In genomic region chr7:149245244-149245643, GRCh38 we compare ENCODE assay signal across 10 cellular contexts. TPM values are rescaled to one million over a fixed set of nuclear protein-coding genes. Genes with fewer than 3 reads are reported as not detected.
DNase-seq lines count a peak whose midpoint lies in the region; ATAC-seq, FAIRE-seq and TF ChIP-seq lines count a peak whose summit lies in the region.
"Had no signal": no experiment of that assay in that cellular context is flagged by ENCODE, and none has a peak within 500 bp of the region (broad histone marks: within the 10 kb centered on the region; RNA-seq: fewer than 3 reads in every experiment).

No MANE protein-coding gene starts in this region.

- no peak overlapping the region for H3K27ac ChIP-seq in CD8-positive, alpha-beta T cell (ENCODE audit: low read depth, low read length)
- H3K27ac ChIP-seq in Karpas-422 (ENCODE audit: low read length) = peak overlapping the region; percentile 61
- H3K27ac ChIP-seq: KMS-11, uterus had no signal

- H3K9me2 ChIP-seq in Karpas-422 (replicated peaks; ENCODE audit: insufficient read depth, low read length) = no peaks in the 10 kb centered on the region

- H3K9ac ChIP-seq in Karpas-422 (ENCODE audit: low read length) = peak overlapping the region; percentile 6; the same call in 1 of the 2 replicates
- H3K9ac ChIP-seq: KMS-11 had no signal

- ATAC-seq in CD8-positive, alpha-beta T cell = peak; percentile 26
- ATAC-seq in GM21381 (IDR thresholded peaks at IDR 0.05; ENCODE audit: unreplicated experiment) = peak; percentile 68
- peak; percentile 93 for ATAC-seq in esophagus mucosa

- peaks cover 19% of the 10 kb centered on the region for H3K36me3 Mint-ChIP-seq in CD8-positive, alpha-beta T cell

- no peak for FAIRE-seq in GM19239 (lab: Jason Lieb, UNC)

- H3K4me3 ChIP-seq in CD8-positive, alpha-beta T cell (ENCODE audit: low read depth, low read length) = no peak overlapping the region
- H3K4me3 ChIP-seq in Karpas-422 (ENCODE audit: low read length) = no peak overlapping the region
- H3K4me3 ChIP-seq: uterus had no signal

- no peak overlapping the region for H3K27ac Mint-ChIP-seq in CD8-positive, alpha-beta T cell

- CTCF ChIA-PET in CD8-positive, alpha-beta T cell (lab: Charles Lee) = no interaction called here

- no peaks in the 10 kb centered on the region for H4K20me1 ChIP-seq in Karpas-422 (ENCODE audit: insufficient read depth, low read depth, low read length)

- H3K27me3 ChIP-seq in CD8-positive, alpha-beta T cell (ENCODE audit: insufficient read depth, low read length) = no peaks in the 10 kb centered on the region
- no peaks in the 10 kb centered on the region for H3K27me3 ChIP-seq in Karpas-422 (ENCODE audit: low read length)
- H3K27me3 ChIP-seq: uterus had no signal

- peak overlapping the region; percentile 44 for H3K4me2 ChIP-seq in Karpas-422 (ENCODE audit: low read depth, low read length, poor library complexity, severe bottlenecking)
- H3K4me2 ChIP-seq: KMS-11 had no signal

- H2AFZ ChIP-seq in Karpas-422 (ENCODE audit: low read length) = no peak overlapping the region

- H3K4me1 Mint-ChIP-seq in CD8-positive, alpha-beta T cell (ENCODE audit: low read depth) = peaks cover 46% of the 10 kb centered on the region

- H3K4me1 ChIP-seq in CD8-positive, alpha-beta T cell (ENCODE audit: insufficient read depth, low read length) = peaks cover 14% of the 10 kb centered on the region
- H3K4me1 ChIP-seq in Karpas-422 (ENCODE audit: low read length) = peaks cover 54% of the 10 kb centered on the region

- no peak for TF ChIP-seq CTCF in CD8-positive, alpha-beta T cell (IDR thresholded peaks at IDR 0.05)

- H3K4me3 Mint-ChIP-seq in CD8-positive, alpha-beta T cell = no peak overlapping the region

- H3K9me3 ChIP-seq in CD8-positive, alpha-beta T cell (ENCODE audit: low read length) = no peaks in the 10 kb centered on the region
- peaks cover 6% of the 10 kb centered on the region; the same call in 1 of the 2 replicates for H3K9me3 ChIP-seq in Karpas-422 (ENCODE audit: low read length)
- H3K9me3 ChIP-seq: uterus had no signal

- intact Hi-C loops in CD8-positive, alpha-beta T cell (cut with DNase I, micrococcal nuclease) = no loop called here

- peaks cover 91% of the 10 kb centered on the region for H3K79me2 ChIP-seq in Karpas-422 (ENCODE audit: low read length)

- no peak for DNase-seq in CD8-positive, alpha-beta T cell
- DNase-seq in Karpas-422 (peak; percentile 75), GM19239 (ENCODE audit: insufficient read length, low spot score) (no peak), NCI-H748 treated with DMSO at 0.1 percent for 48 hours (lab: John Stamatoyannopoulos, UW) (no peak), SHP77 treated with DMSO at 0.1 percent for 48 hours (lab: John Stamatoyannopoulos, UW) (no peak), hypothalamus (lab: John Stamatoyannopoulos, UW) (no peak)
- DNase-seq: uterus had no signal

- POLR2A ChIA-PET in CD8-positive, alpha-beta T cell (lab: Charles Lee) = no interaction called here

- H3K36me3 ChIP-seq in CD8-positive, alpha-beta T cell (ENCODE audit: insufficient read depth, low read length) = no peaks in the 10 kb centered on the region
- H3K36me3 ChIP-seq in Karpas-422 (ENCODE audit: insufficient read depth, low read length) = peaks cover 9% of the 10 kb centered on the region
- H3K36me3 ChIP-seq: uterus had no signal

- no peaks in the 10 kb centered on the region for H3K27me3 Mint-ChIP-seq in CD8-positive, alpha-beta T cell (ENCODE audit: low read depth)

- H3K9me3 Mint-ChIP-seq in CD8-positive, alpha-beta T cell = peaks cover 2% of the 10 kb centered on the region

RNA-seq across cellular contexts. Expression of gene ZNF212, which starts 5.8 kb away (rescaled TPM):
- 10 to 100 TPM; 20.9 to 22.1 TPM for total RNA-seq in CD8-positive, alpha-beta T cell
- 3.5 and 14.6 TPM in 2 replicates for total RNA-seq in Karpas-422 (2014; rRNA removed; shearing (Covaris generic); ENCODE audit: low replicate concordance)
- total RNA-seq in esophagus mucosa = 7.5 TPM

RNA-seq across cellular contexts. Expression of gene ZNF783, which starts 16.8 kb away (rescaled TPM):
- total RNA-seq in CD8-positive, alpha-beta T cell = 10 to 100 TPM; 24.0 to 27.3 TPM
- total RNA-seq in Karpas-422 (2014; rRNA removed; shearing (Covaris generic); ENCODE audit: low replicate concordance) = 24.3 and 50.0 TPM in 2 replicates
- total RNA-seq in esophagus mucosa = 5.8 TPM

RNA-seq across cellular contexts. Expression of gene ZNF282, which starts 49.9 kb away (rescaled TPM):
- 10 to 100 TPM; 12.5 to 14.9 TPM for total RNA-seq in CD8-positive, alpha-beta T cell
- 20.7 and 20.8 TPM in 2 replicates for total RNA-seq in Karpas-422 (2014; rRNA removed; shearing (Covaris generic); ENCODE audit: low replicate concordance)
- total RNA-seq in esophagus mucosa = 20.0 TPM

Comparison
In these comparisons a context has a peak if more than half of its experiments do, and no peak if none do; other contexts are left out.
1. ATAC-seq: peak in every context shown above with its lines; median percentile 93 in esophagus mucosa; 68 in GM21381; 26 in CD8-positive, alpha-beta T cell.